16 cellular contexts compared by ENCODE assay signal in genomic region chr15:100720406-100720967, GRCh38.
DNase-seq lines count a peak whose midpoint lies in the region; ATAC-seq, FAIRE-seq and TF ChIP-seq lines count a peak whose summit lies in the region.
"Had no signal": no experiment of that assay in that cellular context is flagged by ENCODE, and none has a peak within 500 bp of the region (broad histone marks: within the 10 kb centered on the region; RNA-seq: fewer than 3 reads in every experiment).

No MANE protein-coding gene starts in this region.

- H2BK12ac ChIP-seq in mesenchymal stem cell (ENCODE audit: low read length in 2 of 2): peak overlapping the region; percentile 59 to 95

- CTCF ChIA-PET in SK-N-SH (lab: Yijun Ruan, JAX): interaction anchor here (2.0 kb wide), 1 partner anchor 8 kb away, joined by 5 read pairs; no protein-coding TSS in a partner anchor
- CTCF ChIA-PET in T-cell (lab: Charles Lee): no interaction called here

- H3K9me2 ChIP-seq in SK-N-SH: no peaks in the 10 kb centered on the region

- no peak for TF ChIP-seq RAD21 in SK-N-SH (IDR thresholded peaks at IDR 0.05; ENCODE audit: low read length)

- no peak overlapping the region for H3K4me3 Mint-ChIP-seq in T-cell

- H3K23ac ChIP-seq in mesenchymal stem cell (ENCODE audit: low read length in 2 of 2): no peak overlapping the region

- TF ChIP-seq EP300 in SK-N-SH (IDR thresholded peaks at IDR 0.05; ENCODE audit: borderline replicate concordance in 1 of 2, low read depth in 1 of 2, low read length in 1 of 2): no peak
- TF ChIP-seq EP300 in upper lobe of left lung (IDR thresholded peaks at IDR 0.05): no peak

- H4K91ac ChIP-seq in mesenchymal stem cell (ENCODE audit: low read length): peak overlapping the region; percentile 96

- H3K18ac ChIP-seq in mesenchymal stem cell (ENCODE audit: low read depth in 1 of 2, low read length in 2 of 2): peak overlapping the region; percentile 88 to 97

- no peaks in the 10 kb centered on the region for H3K9me3 Mint-ChIP-seq in T-cell

- no peaks in the 10 kb centered on the region for H3K4me1 Mint-ChIP-seq in T-cell

- POLR2A ChIA-PET in SK-N-SH (lab: Yijun Ruan, JAX) (no interaction called here), T-cell (lab: Charles Lee) (no interaction called here)

- peak; percentile 68 for FAIRE-seq in bronchial epithelial cell (lab: Jason Lieb, UNC)
- FAIRE-seq: G401.6, GM19239 had no signal

- no peaks in the 10 kb centered on the region for H3K9me3 ChIP-seq in SK-N-SH
- H3K9me3 ChIP-seq in mesenchymal stem cell (ENCODE audit: control insufficient read depth, low read length): no peaks in the 10 kb centered on the region
- H3K9me3 ChIP-seq in upper lobe of left lung: no peaks in the 10 kb centered on the region
- H3K9me3 ChIP-seq: mucosa of descending colon, transverse colon had no signal

- no peaks in the 10 kb centered on the region for H3K36me3 Mint-ChIP-seq in T-cell

- H4K8ac ChIP-seq in mesenchymal stem cell (ENCODE audit: low read length): peak overlapping the region; percentile 8

- H3K4me3 ChIP-seq in SK-N-SH (ENCODE audit: low read depth in 2 of 2, low read length in 1 of 2) (no peak overlapping the region), bronchial epithelial cell (ENCODE audit: low read depth, low read length) (no peak overlapping the region), mesenchymal stem cell (ENCODE audit: insufficient read depth in 1 of 2, low read depth in 1 of 2, low read length in 2 of 2) (no peak overlapping the region), upper lobe of left lung (no peak overlapping the region)
- H3K4me3 ChIP-seq: mucosa of descending colon, transverse colon had no signal

- H2BK15ac ChIP-seq in mesenchymal stem cell (ENCODE audit: low read depth, poor library complexity, severe bottlenecking): peak overlapping the region; percentile 88

- no peak for DNase-seq in SK-N-SH
- DNase-seq in bronchial epithelial cell (ENCODE audit: low read depth): no peak
- DNase-seq in mesenchymal stem cell: no peak
- no peak for DNase-seq in upper lobe of left lung
- no peak for DNase-seq in T-cell
- DNase-seq: KG1; mucosa of descending colon; NCI-H1417; stimulated activated CD4-positive, alpha-beta T cell treated with anti-CD3 and anti-CD28 coated beads, Interleukin-2, amount 100 ng/mL, for 24 hours; transverse colon had no signal

- ATAC-seq in SK-N-SH treated with all-trans-retinoic acid at 6 μM for 48 hours (no peak), upper lobe of left lung (ENCODE audit: low FRiP score in 2 of 2) (no peak), GM19455 (IDR thresholded peaks at IDR 0.05; ENCODE audit: unreplicated experiment) (no peak), HG03097 (IDR thresholded peaks at IDR 0.05; ENCODE audit: low FRiP score, unreplicated experiment) (no peak), T-cell (replicated peaks in 1 of 4) (no peak)

- peak overlapping the region; percentile 85 for H3K4me2 ChIP-seq in SK-N-SH
- H3K4me2 ChIP-seq in mesenchymal stem cell (ENCODE audit: low read length, poor library complexity, severe bottlenecking): no peak overlapping the region

- H2BK120ac ChIP-seq in mesenchymal stem cell (ENCODE audit: low read depth, low read length): no peak overlapping the region

- no peaks in the 10 kb centered on the region for H4K20me1 ChIP-seq in SK-N-SH (ENCODE audit: insufficient read depth)

- H3K27ac ChIP-seq in SK-N-SH (ENCODE audit: low read depth in 2 of 2, low read length in 1 of 2) (peak overlapping the region in 1 of 2 experiments; percentile 100; a peak in 2 of 4 replicates), mesenchymal stem cell (ENCODE audit: low read length, poor library complexity, severe bottlenecking) (peak overlapping the region; percentile 85), upper lobe of left lung (peak overlapping the region in 3 of 4 donors; percentile 24 to 77 (median 68))
- H3K27ac ChIP-seq: parathyroid adenoma had no signal

- H3K9ac ChIP-seq in SK-N-SH (peak overlapping the region; percentile 85), mesenchymal stem cell (ENCODE audit: low read length) (peak overlapping the region; percentile 88)
- H3K9ac ChIP-seq: parathyroid adenoma had no signal

- peak overlapping the region in 1 of 2 experiments; percentile 99 for H3K14ac ChIP-seq in mesenchymal stem cell (ENCODE audit: low read length in 2 of 2)

- peak overlapping the region; percentile 90 for H2BK5ac ChIP-seq in mesenchymal stem cell (ENCODE audit: low read depth, low read length, poor library complexity, severe bottlenecking)

- TF ChIP-seq CTCF in SK-N-SH (IDR thresholded peaks at IDR 0.05) (no peak), bronchial epithelial cell (IDR thresholded peaks at IDR 0.05; ENCODE audit: insufficient read depth, low read length, severe bottlenecking) (no peak), upper lobe of left lung (IDR thresholded peaks at IDR 0.05) (no peak)

- no peak overlapping the region for H3K27ac Mint-ChIP-seq in T-cell

- H3K4ac ChIP-seq in mesenchymal stem cell (ENCODE audit: low read depth in 1 of 2, low read length in 2 of 2): peak overlapping the region; percentile 53 to 71

- TF ChIP-seq POLR2A in upper lobe of left lung (IDR thresholded peaks at IDR 0.05): no peak

- no peaks in the 10 kb centered on the region for H3K79me2 ChIP-seq in SK-N-SH (ENCODE audit: insufficient read depth)
- H3K79me2 ChIP-seq: parathyroid adenoma had no signal

- H3K4me1 ChIP-seq in SK-N-SH (ENCODE audit: control insufficient read depth in 1 of 2, insufficient read depth in 2 of 2, low read depth in 1 of 2, low read length in 1 of 2): peaks cover 17 to 33% of the 10 kb centered on the region in 2 experiments; a peak in 3 of 4 replicates
- peaks cover 32% of the 10 kb centered on the region for H3K4me1 ChIP-seq in mesenchymal stem cell (ENCODE audit: control insufficient read depth, insufficient read depth, low read depth, low read length)
- peaks cover 15 to 50% (median 30%) of the 10 kb centered on the region in 4 donors for H3K4me1 ChIP-seq in upper lobe of left lung
- H3K4me1 ChIP-seq: parathyroid adenoma had no signal

- H2AFZ ChIP-seq in SK-N-SH (ENCODE audit: low read depth) (peak overlapping the region; percentile 21; the same call in 1 of the 2 replicates), mesenchymal stem cell (ENCODE audit: low read depth, low read length) (no peak overlapping the region)
- H2AFZ ChIP-seq: parathyroid adenoma had no signal

- H3K27me3 ChIP-seq in SK-N-SH (ENCODE audit: insufficient read depth) (no peaks in the 10 kb centered on the region), bronchial epithelial cell (ENCODE audit: control insufficient read depth, insufficient read depth, low read length) (no peaks in the 10 kb centered on the region), mesenchymal stem cell (ENCODE audit: control insufficient read depth in 1 of 2, insufficient read depth in 1 of 2, low read length in 2 of 2) (no peaks in the 10 kb centered on the region), upper lobe of left lung (no peaks in the 10 kb centered on the region)
- H3K27me3 ChIP-seq: transverse colon had no signal

- no peaks in the 10 kb centered on the region for H3K79me1 ChIP-seq in mesenchymal stem cell (replicated peaks; ENCODE audit: low read length, poor library complexity, severe bottlenecking)

- peaks cover 24% of the 10 kb centered on the region for H3F3A ChIP-seq in SK-N-SH (replicated peaks; ENCODE audit: insufficient read depth)

- H3K27me3 Mint-ChIP-seq in T-cell: peaks cover 8 to 22% of the 10 kb centered on the region in 2 donors

- H3K36me3 ChIP-seq in SK-N-SH (replicated peaks in 1 of 2; ENCODE audit: control insufficient read depth in 1 of 2, insufficient read depth in 2 of 2, low read length in 1 of 2) (no peaks in the 10 kb centered on the region), bronchial epithelial cell (ENCODE audit: control insufficient read depth, insufficient read depth, low read length) (no peaks in the 10 kb centered on the region), mesenchymal stem cell (ENCODE audit: control insufficient read depth in 1 of 2, insufficient read depth in 2 of 2, low read depth in 1 of 2, low read length in 2 of 2) (no peaks in the 10 kb centered on the region), upper lobe of left lung (no peaks in the 10 kb centered on the region)
- H3K36me3 ChIP-seq: transverse colon had no signal

- 86% methylated on average over 9 of the region's 9 CpGs for WGBS in SK-N-SH (ENCODE audit: low lambda C conversion rate)
- WGBS in mesenchymal stem cell: 84% methylated on average over 4 of the region's 9 CpGs
- WGBS in upper lobe of left lung, 2 donors: 62 to 72% methylated on average over 9 of the region's 9 CpGs

- H2AK5ac ChIP-seq in mesenchymal stem cell (ENCODE audit: low read length, severe bottlenecking): peak overlapping the region; percentile 91

TF ChIP-seq in SK-N-SH, 30 proteins besides CTCF, POLR2A, EP300 and RAD21 (continues in another document):
- TF ChIP-seq, protein P1, sequence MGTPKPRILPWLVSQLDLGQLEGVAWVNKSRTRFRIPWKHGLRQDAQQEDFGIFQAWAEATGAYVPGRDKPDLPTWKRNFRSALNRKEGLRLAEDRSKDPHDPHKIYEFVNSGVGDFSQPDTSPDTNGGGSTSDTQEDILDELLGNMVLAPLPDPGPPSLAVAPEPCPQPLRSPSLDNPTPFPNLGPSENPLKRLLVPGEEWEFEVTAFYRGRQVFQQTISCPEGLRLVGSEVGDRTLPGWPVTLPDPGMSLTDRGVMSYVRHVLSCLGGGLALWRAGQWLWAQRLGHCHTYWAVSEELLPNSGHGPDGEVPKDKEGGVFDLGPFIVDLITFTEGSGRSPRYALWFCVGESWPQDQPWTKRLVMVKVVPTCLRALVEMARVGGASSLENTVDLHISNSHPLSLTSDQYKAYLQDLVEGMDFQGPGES (IDR thresholded peaks at IDR 0.05; ENCODE audit: low read depth, low read length): no peak
- TF ChIP-seq NFIC (IDR thresholded peaks at IDR 0.05; ENCODE audit: borderline replicate concordance) (no peak), NRF1 (IDR thresholded peaks at IDR 0.05; ENCODE audit: low read depth, low read length) (no peak), JUND (IDR thresholded peaks at IDR 0.05) (no peak), RFX5 (IDR thresholded peaks at IDR 0.05; ENCODE audit: low read length) (no peak)

TF ChIP-seq in SK-N-SH treated with all-trans-retinoic acid at 6 μM for 48 hours, 23 proteins besides CTCF, POLR2A, EP300 and RAD21 (continues in another document):
- TF ChIP-seq, protein P2, sequence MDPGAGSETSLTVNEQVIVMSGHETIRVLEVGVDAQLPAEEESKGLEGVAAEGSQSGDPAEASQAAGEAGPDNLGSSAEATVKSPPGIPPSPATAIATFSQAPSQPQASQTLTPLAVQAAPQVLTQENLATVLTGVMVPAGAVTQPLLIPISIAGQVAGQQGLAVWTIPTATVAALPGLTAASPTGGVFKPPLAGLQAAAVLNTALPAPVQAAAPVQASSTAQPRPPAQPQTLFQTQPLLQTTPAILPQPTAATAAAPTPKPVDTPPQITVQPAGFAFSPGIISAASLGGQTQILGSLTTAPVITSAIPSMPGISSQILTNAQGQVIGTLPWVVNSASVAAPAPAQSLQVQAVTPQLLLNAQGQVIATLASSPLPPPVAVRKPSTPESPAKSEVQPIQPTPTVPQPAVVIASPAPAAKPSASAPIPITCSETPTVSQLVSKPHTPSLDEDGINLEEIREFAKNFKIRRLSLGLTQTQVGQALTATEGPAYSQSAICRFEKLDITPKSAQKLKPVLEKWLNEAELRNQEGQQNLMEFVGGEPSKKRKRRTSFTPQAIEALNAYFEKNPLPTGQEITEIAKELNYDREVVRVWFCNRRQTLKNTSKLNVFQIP (CRISPR knock-in tag; IDR thresholded peaks at IDR 0.05; ENCODE audit: borderline replicate concordance, low read depth): no peak
- no peak for TF ChIP-seq ARNTL (CRISPR knock-in tag; IDR thresholded peaks at IDR 0.05; ENCODE audit: borderline replicate concordance, low read depth)
